ENCODE assay signal across 19 cellular contexts in the genomic region with DNA sequence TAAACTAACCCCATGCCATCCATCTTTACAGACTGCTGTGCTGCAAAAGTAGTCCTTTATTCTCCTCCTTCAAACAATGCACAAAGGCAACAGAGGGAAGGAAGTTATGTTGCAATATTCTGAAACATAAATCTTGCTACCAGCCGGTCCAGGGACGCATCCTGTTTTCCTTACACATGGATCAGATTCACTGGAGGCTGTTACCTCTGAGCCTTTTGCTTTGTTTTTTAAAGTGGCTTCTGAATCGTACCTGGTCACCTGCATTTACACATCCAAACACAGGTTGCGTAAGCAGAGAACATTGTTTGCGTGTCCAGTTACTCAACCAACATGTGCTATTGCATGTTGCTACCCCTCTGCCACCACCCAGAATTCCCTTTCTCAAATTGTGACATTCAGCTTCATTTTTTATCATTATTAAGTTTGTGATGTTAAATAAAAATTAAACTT. TPM values are rescaled to one million over a fixed set of nuclear protein-coding genes. Genes with fewer than 3 reads are reported as not detected.
DNase-seq lines count a peak whose midpoint lies in the region; ATAC-seq, FAIRE-seq and TF ChIP-seq lines count a peak whose summit lies in the region.
"Had no signal": no experiment of that assay in that cellular context is flagged by ENCODE, and none has a peak within 500 bp of the region (broad histone marks: within the 10 kb centered on the region; RNA-seq: fewer than 3 reads in every experiment).

No MANE protein-coding gene starts in this region.

- no peaks in the 10 kb centered on the region for H3K23me2 ChIP-seq in H1 (ENCODE audit: low read depth, low read length)

- no peak for ATAC-seq in GM23338
- no peak for ATAC-seq in esophagus mucosa
- ATAC-seq in GM19351 (IDR thresholded peaks at IDR 0.05; ENCODE audit: unreplicated experiment): no peak
- no peak for ATAC-seq in GM18868 (IDR thresholded peaks at IDR 0.05; ENCODE audit: unreplicated experiment)
- no peak for ATAC-seq in HG03521 (IDR thresholded peaks at IDR 0.05; ENCODE audit: unreplicated experiment)
- ATAC-seq: naive thymus-derived CD8-positive, alpha-beta T cell had no signal

- no peak overlapping the region for H3K4ac ChIP-seq in H1 (replicated peaks; ENCODE audit: insufficient read length, low read depth, low read length)
- no peak overlapping the region for H3K4ac ChIP-seq in trophoblast cell (ENCODE audit: low read depth, low read length)

- no peak overlapping the region for H3K4me3 Mint-ChIP-seq in GM23338
- H3K4me3 Mint-ChIP-seq: brain; endodermal cell; naive thymus-derived CD8-positive, alpha-beta T cell had no signal

- H3K79me2 ChIP-seq in GM23338 (replicated peaks; ENCODE audit: insufficient read depth) (no peaks in the 10 kb centered on the region), H1 (ENCODE audit: control insufficient read depth in 1 of 2, insufficient read depth in 2 of 2, low read length in 2 of 2) (no peaks in the 10 kb centered on the region), trophoblast cell (ENCODE audit: control insufficient read depth, insufficient read depth, low read length, poor library complexity) (no peaks in the 10 kb centered on the region)

- H3K27me3 ChIP-seq in GM23338 (ENCODE audit: insufficient read depth) (no peaks in the 10 kb centered on the region), H1 (replicated peaks in 1 of 4; ENCODE audit: control insufficient read depth in 3 of 4, extremely low read depth in 1 of 4, insufficient read depth in 3 of 4, low read length in 3 of 4) (no peaks in the 10 kb centered on the region), trophoblast cell (ENCODE audit: insufficient read depth, low read length) (no peaks in the 10 kb centered on the region)
- H3K27me3 ChIP-seq: uterus had no signal

- H2AFZ ChIP-seq in GM23338 (peak overlapping the region; percentile 21; the same call in 1 of the 2 replicates), H1 (ENCODE audit: low read length) (no peak overlapping the region), trophoblast cell (ENCODE audit: insufficient read depth, low read length, poor library complexity) (no peak overlapping the region)

- no peak overlapping the region for H3K9ac ChIP-seq in H1 (replicated peaks in 1 of 4; ENCODE audit: extremely low read depth in 1 of 4, low read depth in 3 of 4, low read length in 3 of 4)
- H3K9ac ChIP-seq in trophoblast cell (ENCODE audit: low read length): no peak overlapping the region
- H3K9ac ChIP-seq: SK-N-SH had no signal

- H3K27ac ChIP-seq in GM23338 (ENCODE audit: low read depth) (no peak overlapping the region), H1 (ENCODE audit: low read depth, low read length) (no peak overlapping the region), trophoblast cell (ENCODE audit: low read depth, low read length) (peak overlapping the region; percentile 26)
- H3K27ac ChIP-seq: uterus had no signal

- H3K9me3 Mint-ChIP-seq in GM23338: no peaks in the 10 kb centered on the region
- H3K9me3 Mint-ChIP-seq: endodermal cell had no signal

- TF ChIP-seq POLR2A in H1 (IDR thresholded peaks at IDR 0.05; ENCODE audit: control extremely low read depth in 1 of 2, low read depth in 2 of 2, low read length in 2 of 2): no peak

- H3K18ac ChIP-seq in H1 (ENCODE audit: extremely low read depth, low read length) (no peak overlapping the region), trophoblast cell (ENCODE audit: low read length) (no peak overlapping the region)

- H2BK120ac ChIP-seq in H1 (replicated peaks; ENCODE audit: low read depth, low read length) (no peak overlapping the region), trophoblast cell (ENCODE audit: insufficient read depth, low read length, poor library complexity) (no peak overlapping the region)

- H2BK15ac ChIP-seq in H1 (ENCODE audit: low read length): no peak overlapping the region

- CTCF ChIA-PET in H1 (lab: Charles Lee; ENCODE audit: partially characterized antibody): interaction anchor here (1.3 kb wide), 1 partner anchor 25 kb away, joined by 4 read pairs; no protein-coding TSS in a partner anchor

- no peak overlapping the region for H2BK5ac ChIP-seq in H1 (ENCODE audit: low read depth, low read length)
- H2BK5ac ChIP-seq in trophoblast cell (ENCODE audit: low read depth, low read length, poor library complexity): no peak overlapping the region

- H4K20me1 ChIP-seq in GM23338 (replicated peaks; ENCODE audit: insufficient read depth) (no peaks in the 10 kb centered on the region), H1 (replicated peaks in 1 of 2; ENCODE audit: control insufficient read depth in 1 of 2, insufficient read depth in 2 of 2, low read length in 2 of 2) (no peaks in the 10 kb centered on the region)

- H2AK5ac ChIP-seq in H1 (ENCODE audit: low read depth, low read length): no peak overlapping the region
- no peak overlapping the region for H2AK5ac ChIP-seq in trophoblast cell (ENCODE audit: low read length)

- H4K12ac ChIP-seq in trophoblast cell (ENCODE audit: low read depth, low read length): no peak overlapping the region

- DNase-seq in GM23338 (ENCODE audit: low spot score) (no peak), NCI-H2029 treated with DMSO at 0.1 percent for 48 hours (lab: John Stamatoyannopoulos, UW) (peak; percentile 54), H1 (ENCODE audit: low read depth in 1 of 2, low spot score in 2 of 2) (no peak), trophoblast cell (peak; percentile 9 to 50)
- DNase-seq: C1 segment of cervical spinal cord; endodermal cell; glutamatergic neuron; naive thymus-derived CD8-positive, alpha-beta T cell; NCI-H187 treated with DMSO at 0.1 percent for 48 hours; SK-N-SH; stimulated activated CD4-positive, alpha-beta T cell treated with anti-CD3 and anti-CD28 coated beads, Interleukin-4, amount 100 ng/mL, for 24 hours; uterus had no signal

- H3K4me1 Mint-ChIP-seq in GM23338: peaks cover 60% of the 10 kb centered on the region
- H3K4me1 Mint-ChIP-seq: naive thymus-derived CD8-positive, alpha-beta T cell had no signal

- no peak for TF ChIP-seq CTCF in GM23338 (conservative IDR thresholded peaks at IDR 0.05; ENCODE audit: low read depth in 2 of 2)
- no peak for TF ChIP-seq CTCF in H1 (IDR thresholded peaks at IDR 0.05; ENCODE audit: control extremely low read depth in 1 of 3, insufficient read depth in 1 of 3, low read depth in 1 of 3, low read length in 3 of 3)

- no peak overlapping the region for H2BK12ac ChIP-seq in H1 (ENCODE audit: low read depth, low read length)
- peak overlapping the region; percentile 42 for H2BK12ac ChIP-seq in trophoblast cell (ENCODE audit: low read length)

- H3K9me3 ChIP-seq in H1 (ENCODE audit: insufficient read depth in 2 of 2, low read depth in 1 of 2, low read length in 1 of 2) (no peaks in the 10 kb centered on the region), trophoblast cell (ENCODE audit: insufficient read depth, low read depth, low read length) (no peaks in the 10 kb centered on the region)
- H3K9me3 ChIP-seq: SK-N-SH, uterus had no signal

- H3K4me3 ChIP-seq in GM23338 (no peak overlapping the region), H1 (ENCODE audit: extremely low read depth in 1 of 4, insufficient read depth in 2 of 4, low read depth in 3 of 4, low read length in 4 of 4) (no peak overlapping the region), trophoblast cell (ENCODE audit: low read depth, low read length) (no peak overlapping the region)
- H3K4me3 ChIP-seq: uterus had no signal

- H2BK20ac ChIP-seq in H1 (ENCODE audit: low read length): no peak overlapping the region

- H3K23ac ChIP-seq in H1 (ENCODE audit: insufficient read length): no peak overlapping the region
- no peak overlapping the region for H3K23ac ChIP-seq in trophoblast cell (ENCODE audit: low read length)

- H3K4me2 ChIP-seq in GM23338 (0 out of 2 replicates have a peak overlapping the region, but pooled peaks have one; percentile 23), H1 (ENCODE audit: insufficient read depth in 1 of 2, low read depth in 2 of 2, low read length in 2 of 2) (no peak overlapping the region), trophoblast cell (ENCODE audit: low read length) (no peak overlapping the region)
- H3K4me2 ChIP-seq: SK-N-SH had no signal

- TF ChIP-seq RAD21 in H1 (IDR thresholded peaks at IDR 0.05 in 1 of 2, conservative IDR thresholded peaks at IDR 0.05 in 1 of 2; ENCODE audit: low read depth in 2 of 2, low read length in 2 of 2): no peak

- peaks cover 42% of the 10 kb centered on the region for H3K4me1 ChIP-seq in GM23338 (ENCODE audit: insufficient read depth)
- H3K4me1 ChIP-seq in H1 (replicated peaks in 1 of 4; ENCODE audit: control insufficient read depth in 3 of 4, insufficient read depth in 4 of 4, low read length in 3 of 4): peaks cover 0 to 15% (median 9%) of the 10 kb centered on the region in 4 experiments; a peak in 6 of 7 replicates
- peaks cover 10 to 13% of the 10 kb centered on the region in 2 experiments for H3K4me1 ChIP-seq in trophoblast cell (ENCODE audit: control insufficient read depth in 1 of 2, insufficient read depth in 2 of 2, low read length in 2 of 2)
- H3K4me1 ChIP-seq: uterus had no signal

- no peak overlapping the region for H3K56ac ChIP-seq in H1 (replicated peaks; ENCODE audit: insufficient read length, low read depth, low read length)

- H4K8ac ChIP-seq in H1 (ENCODE audit: extremely low read depth, insufficient read depth, low read length): no peak overlapping the region
- H4K8ac ChIP-seq in trophoblast cell (ENCODE audit: low read depth, low read length): no peak overlapping the region

- no peaks in the 10 kb centered on the region for H3F3A ChIP-seq in GM23338 (replicated peaks; ENCODE audit: low read depth)

- H3K9me2 ChIP-seq in GM23338 (ENCODE audit: insufficient read depth): no peaks in the 10 kb centered on the region
- H3K9me2 ChIP-seq: SK-N-SH had no signal

- H3K36me3 ChIP-seq in GM23338 (ENCODE audit: insufficient read depth): no peaks in the 10 kb centered on the region
- H3K36me3 ChIP-seq in H1 (ENCODE audit: control insufficient read depth in 2 of 4, insufficient read depth in 4 of 4, low read length in 3 of 4): no peaks in the 10 kb centered on the region
- no peaks in the 10 kb centered on the region for H3K36me3 ChIP-seq in trophoblast cell (ENCODE audit: control insufficient read depth in 1 of 2, insufficient read depth in 2 of 2, low read length in 2 of 2)
- H3K36me3 ChIP-seq: uterus had no signal

- no peak overlapping the region for H4K91ac ChIP-seq in H1 (replicated peaks; ENCODE audit: insufficient read length, low read length)
- H4K91ac ChIP-seq in trophoblast cell (ENCODE audit: low read depth, low read length): no peak overlapping the region

- peaks cover 2% of the 10 kb centered on the region for H3K27me3 Mint-ChIP-seq in GM23338 (ENCODE audit: insufficient read depth, low read depth, poor library complexity)
- H3K27me3 Mint-ChIP-seq: brain had no signal

- no peak overlapping the region for H3K27ac Mint-ChIP-seq in GM23338
- H3K27ac Mint-ChIP-seq: brain; naive thymus-derived CD8-positive, alpha-beta T cell had no signal

- no peak overlapping the region for H4K5ac ChIP-seq in H1 (ENCODE audit: insufficient read length, low read depth, low read length)

- no peak for TF ChIP-seq EP300 in H1 (IDR thresholded peaks at IDR 0.05; ENCODE audit: borderline replicate concordance in 1 of 2, low read depth in 2 of 2, low read length in 2 of 2)

- POLR2A ChIA-PET in H1 (lab: Charles Lee; ENCODE audit: partially characterized antibody): interaction anchor here (1.3 kb wide), 1 partner anchor 9 kb away, joined by 4 read pairs; the partner anchor contains the start of gene PPARGC1A

- H3K79me1 ChIP-seq in H1 (ENCODE audit: low read depth, low read length) (no peaks in the 10 kb centered on the region), trophoblast cell (ENCODE audit: low read length) (peaks cover 6% of the 10 kb centered on the region)

- H3K14ac ChIP-seq in H1 (ENCODE audit: insufficient read length) (no peak overlapping the region), trophoblast cell (ENCODE audit: low read length) (no peak overlapping the region)

- WGBS in H1 (ENCODE audit: extremely low coverage in 1 of 2, insufficient coverage in 1 of 2, insufficient read length in 1 of 2, insufficient replicate concordance in 2 of 2, low coverage in 1 of 2, low lambda C conversion rate in 2 of 2, missing lambda C conversion rate in 1 of 2), 2 experiments: 83% methylated on average over 5 of the region's 5 CpGs; no CpG with 5 or more reads in 1 of the 2 experiments
- WGBS in trophoblast cell (ENCODE audit: extremely low coverage, insufficient coverage, insufficient read length): no CpG with 5 or more reads among the region's 5 CpGs

- no peaks in the 10 kb centered on the region for H3K36me3 Mint-ChIP-seq in GM23338 (ENCODE audit: low read depth)
- H3K36me3 Mint-ChIP-seq: brain; naive thymus-derived CD8-positive, alpha-beta T cell had no signal

- no peak for FAIRE-seq in H1 (lab: Jason Lieb, UNC)

RNA-seq across cellular contexts. Expression of gene PPARGC1A, which starts 8.8 kb away (rescaled TPM):
- 0.54 and 3.3 TPM in 2 replicates for total RNA-seq in GM23338 (2014; rRNA removed; shearing (Covaris generic))
- polyA plus RNA-seq in GM23338 (2016; fragmentation: Nextera tagmentation; extraction: Ambion mirVana) (0.12 and 0.76 TPM in 2 replicates), H1 (2011; rRNA removed) (0.54 and 0.60 TPM in 2 replicates)
- total RNA-seq in H1 (2021; fragmentation: NEBNext Ultra II Directional; extraction: Animal tissue kit (Norgen Biotek cat#: 25700)): 1.4 and 1.5 TPM in 2 replicates
- 0.88 TPM for polyA plus RNA-seq in H1 (2011; cell fraction: cytosol; rRNA removed)
- 1.2 TPM for polyA plus RNA-seq in H1 (2011; cell fraction: nucleus; rRNA removed)
- 0.33 to 0.79 TPM (median 0.48 TPM) in 4 replicates for polyA plus RNA-seq in H1 (2012, experiment 1 of 2)
- 0.03 TPM for polyA plus RNA-seq in H1 (2012, experiment 2 of 2)
- 1.1 TPM for polyA plus RNA-seq in H1 (2013, experiment 1 of 2)
- polyA plus RNA-seq in H1 (2013, experiment 2 of 2): 0.94 TPM
- 4.8 and 7.0 TPM in 2 replicates for polyA minus RNA-seq in H1 (2011; rRNA and poly(A)+ RNA removed)
- polyA minus RNA-seq in H1 (2011; cell fraction: cytosol; rRNA and poly(A)+ RNA removed): 1.1 TPM
- 9.7 TPM for polyA minus RNA-seq in H1 (2011; cell fraction: nucleus; rRNA and poly(A)+ RNA removed)
- 3.6 and 3.7 TPM in 2 replicates for polyA plus RNA-seq in trophoblast cell (2013)
- 0.60 TPM for total RNA-seq in esophagus mucosa
- total RNA-seq: G401; naive thymus-derived CD8-positive, alpha-beta T cell; pulmonary artery endothelial cell had no signal
- polyA plus RNA-seq: naive thymus-derived CD8-positive, alpha-beta T cell had no signal

Comparison
In these comparisons a context has a peak if more than half of its experiments do, and no peak if none do; other contexts are left out.
1. DNase-seq: peak in NCI-H2029 treated with DMSO at 0.1 percent for 48 hours (single experiment) and trophoblast cell (2 of 2); none in GM23338 (single experiment) and H1 (0 of 2).